ENCODE assay signal across 26 cellular contexts in genomic region chr2:180336550-180336949, GRCh38.
DNase-seq lines count a peak whose midpoint lies in the region; ATAC-seq, FAIRE-seq and TF ChIP-seq lines count a peak whose summit lies in the region.
"Had no signal": no experiment of that assay in that cellular context is flagged by ENCODE, and none has a peak within 500 bp of the region (broad histone marks: within the 10 kb centered on the region; RNA-seq: fewer than 3 reads in every experiment).

No MANE protein-coding gene starts in this region.

- H3K4me3 ChIP-seq in GM12878 (no peak overlapping the region), psoas muscle (no peak overlapping the region)
- H3K4me3 ChIP-seq: A549; BLaER1 treated with 17β-estradiol and CSF1 and Interleukin-3, amounts not matched to agents 10 nM and 100 nM; GM23338 had no signal

- H3K27me3 ChIP-seq in GM12878 (replicated peaks in 1 of 2; ENCODE audit: control insufficient read depth in 2 of 2, insufficient read depth in 2 of 2, low read length in 1 of 2): no peaks in the 10 kb centered on the region
- H3K27me3 ChIP-seq in psoas muscle (ENCODE audit: insufficient read depth in 3 of 3, low read length in 2 of 3): no peaks in the 10 kb centered on the region
- H3K27me3 ChIP-seq: BE2C; BLaER1 treated with 17β-estradiol and CSF1 and Interleukin-3, amounts not matched to agents 10 nM and 100 nM had no signal

- peaks cover 11 to 21% (median 13%) of the 10 kb centered on the region in 3 donors for H3K4me1 Mint-ChIP-seq in IgD-negative memory B cell
- H3K4me1 Mint-ChIP-seq in stimulated activated naive B cell treated with anti-CD40 and anti-IgM and Interleukin-4, amounts not matched to agents 10 μg/mL and 1 μg/mL and 100 μg/mL, for 72 hours: peaks cover 5 to 11% of the 10 kb centered on the region in 2 donors
- H3K4me1 Mint-ChIP-seq: CD14-positive monocyte; CD8-positive, alpha-beta memory T cell; GM23338; H9 had no signal

- H3K27ac Mint-ChIP-seq in IgD-negative memory B cell: peak overlapping the region in 2 of 3 donors; percentile 39 to 73
- peak overlapping the region; percentile 69 for H3K27ac Mint-ChIP-seq in stimulated activated naive B cell treated with anti-CD40 and anti-IgM and Interleukin-4, amounts not matched to agents 10 μg/mL and 1 μg/mL and 100 μg/mL, for 72 hours
- H3K27ac Mint-ChIP-seq: CD14-positive monocyte; CD4-positive, alpha-beta T cell; CD8-positive, alpha-beta memory T cell; GM23338; H9; HFFc6 had no signal

- TF ChIP-seq CTCF in GM12878 (IDR thresholded peaks at IDR 0.05 in 2 of 3, conservative IDR thresholded peaks at IDR 0.05 in 1 of 3; ENCODE audit: control insufficient read depth in 2 of 3, extremely low read depth in 1 of 3, insufficient read depth in 1 of 3, low read depth in 3 of 3, low read length in 3 of 3) (no peak), psoas muscle (IDR thresholded peaks at IDR 0.05) (no peak)

- H3K4me1 ChIP-seq in GM12878 (ENCODE audit: control insufficient read depth, insufficient read depth, low read length): no peaks in the 10 kb centered on the region
- H3K4me1 ChIP-seq in psoas muscle: no peaks in the 10 kb centered on the region
- H3K4me1 ChIP-seq: A549; BE2C; BLaER1 treated with 17β-estradiol and CSF1 and Interleukin-3, amounts not matched to agents 10 nM and 100 nM had no signal

- H3K36me3 ChIP-seq in GM12878 (ENCODE audit: control insufficient read depth in 2 of 2, insufficient read depth in 2 of 2, low read length in 1 of 2) (no peaks in the 10 kb centered on the region), psoas muscle (ENCODE audit: insufficient read depth in 1 of 2, low read depth in 1 of 2) (no peaks in the 10 kb centered on the region)
- H3K36me3 ChIP-seq: BE2C had no signal

- 46% methylated on average over 2 of the region's 2 CpGs for WGBS in GM12878 (ENCODE audit: insufficient coverage, insufficient replicate concordance, low lambda C conversion rate, missing lambda C conversion rate)
- 81 to 88% (median 85%) methylated on average over 2 of the region's 2 CpGs for WGBS in psoas muscle, 3 donors

- RAD21 ChIA-PET in GM12878 (lab: Charles Lee; ENCODE audit: unreplicated experiment): no interaction called here

- no peak overlapping the region for H2AFZ ChIP-seq in GM12878 (ENCODE audit: control insufficient read depth, low read depth, low read length)
- H2AFZ ChIP-seq: GM23338 had no signal

- no peaks in the 10 kb centered on the region for H4K20me1 ChIP-seq in GM12878 (ENCODE audit: control insufficient read depth, insufficient read depth)
- H4K20me1 ChIP-seq: BLaER1 treated with 17β-estradiol and CSF1 and Interleukin-3, amounts not matched to agents 10 nM and 100 nM had no signal

- no peak for FAIRE-seq in GM12878 (lab: Jason Lieb, UNC)
- no peak for FAIRE-seq in GM19239 (lab: Jason Lieb, UNC)
- FAIRE-seq: A549, D721Med, GM12892 had no signal

- no peak for TF ChIP-seq EP300 in GM12878 (IDR thresholded peaks at IDR 0.05; ENCODE audit: borderline replicate concordance in 1 of 2, control insufficient read depth in 1 of 2, low read depth in 2 of 2, low read length in 2 of 2)

- intact Hi-C loops in GM12878 (cut with micrococcal nuclease; ENCODE audit: unreplicated experiment) (no loop called here), psoas muscle (cut with DNase I) (no loop called here)

- no peaks in the 10 kb centered on the region for H3K27me3 Mint-ChIP-seq in IgD-negative memory B cell
- H3K27me3 Mint-ChIP-seq in stimulated activated naive B cell treated with anti-CD40 and anti-IgM and Interleukin-4, amounts not matched to agents 10 μg/mL and 1 μg/mL and 100 μg/mL, for 72 hours: no peaks in the 10 kb centered on the region
- H3K27me3 Mint-ChIP-seq: CD4-positive, alpha-beta T cell had no signal

- H3K79me2 ChIP-seq in GM12878 (ENCODE audit: control insufficient read depth, insufficient read depth, low read length): no peaks in the 10 kb centered on the region

- H3K36me3 Mint-ChIP-seq in IgD-negative memory B cell: peaks cover 11% of the 10 kb centered on the region
- H3K36me3 Mint-ChIP-seq in stimulated activated naive B cell treated with anti-CD40 and anti-IgM and Interleukin-4, amounts not matched to agents 10 μg/mL and 1 μg/mL and 100 μg/mL, for 72 hours: peaks cover 9 to 21% of the 10 kb centered on the region in 2 donors
- H3K36me3 Mint-ChIP-seq: CD14-positive monocyte had no signal

- H3K4me3 Mint-ChIP-seq in IgD-negative memory B cell: no peak overlapping the region
- no peak overlapping the region for H3K4me3 Mint-ChIP-seq in stimulated activated naive B cell treated with anti-CD40 and anti-IgM and Interleukin-4, amounts not matched to agents 10 μg/mL and 1 μg/mL and 100 μg/mL, for 72 hours
- H3K4me3 Mint-ChIP-seq: CD14-positive monocyte; CD4-positive, alpha-beta T cell; CD8-positive, alpha-beta memory T cell; GM23338; H9; HFFc6 had no signal

- no peak for TF ChIP-seq RAD21 in GM12878 (IDR thresholded peaks at IDR 0.05; ENCODE audit: insufficient read depth, low read depth, low read length)

- H3K4me2 ChIP-seq in GM12878 (ENCODE audit: control insufficient read depth, insufficient read depth): no peak overlapping the region
- H3K4me2 ChIP-seq: A549; BLaER1 treated with 17β-estradiol and CSF1 and Interleukin-3, amounts not matched to agents 10 nM and 100 nM; GM23338 had no signal

- H3K27ac ChIP-seq in GM12878 (ENCODE audit: control insufficient read depth, insufficient read depth) (no peak overlapping the region), psoas muscle (no peak overlapping the region)
- H3K27ac ChIP-seq: A549; BLaER1 treated with 17β-estradiol and CSF1 and Interleukin-3, amounts not matched to agents 10 nM and 100 nM had no signal

- SMC1A ChIA-PET in GM12878 (lab: Charles Lee; ENCODE audit: uncharacterized antibody, unreplicated experiment): no interaction called here

- in situ Hi-C loops in GM12878 (cut with MboI): no loop called here

- no TSS peak for BruUV-seq in GM12878 (replicated peaks; lab: Mats Ljungman, UMichigan)

- CTCF ChIA-PET in GM12878 (lab: Yijun Ruan, JAX): no interaction called here

- no peak for ATAC-seq in GM12878
- no peak for ATAC-seq in stimulated activated naive B cell treated with anti-CD40 and anti-IgM and Interleukin-4, amounts not matched to agents 10 μg/mL and 1 μg/mL and 100 μg/mL, for 72 hours (replicated peaks)
- no peak for ATAC-seq in psoas muscle
- ATAC-seq: A549, GM23338, HCT116 had no signal

- peak; percentile 13 for DNase-seq in OCI-M1 (lab: John Stamatoyannopoulos, UW)
- DNase-seq in GM12878 (ENCODE audit: low read depth, low spot score): no peak
- no peak for DNase-seq in stimulated activated naive B cell treated with anti-CD40 and anti-IgM and Interleukin-4, amounts not matched to agents 10 μg/mL and 1 μg/mL and 100 μg/mL, for 72 hours
- no peak for DNase-seq in NCI-H1105 treated with DMSO at 0.1 percent for 48 hours (lab: John Stamatoyannopoulos, UW)
- DNase-seq in psoas muscle: no peak
- DNase-seq in GM19239 (ENCODE audit: insufficient read length, low spot score): no peak
- no peak for DNase-seq in DMS53 treated with DMSO at 0.1 percent for 48 hours (lab: John Stamatoyannopoulos, UW; ENCODE audit: unreplicated experiment)
- DNase-seq: 8988T; ACHN; AML-193; BE2C; CD4-positive, alpha-beta T cell; CD8-positive, alpha-beta memory T cell; DMS 273 treated with DMSO at 0.1 percent for 48 hours; DMS79 treated with DMSO at 0.1 percent for 48 hours; GF-D8; H9; HFFc6 had no signal

- TF ChIP-seq POLR2A in GM12878 (IDR thresholded peaks at IDR 0.05; ENCODE audit: low read depth, low read length): no peak

- H3K9me3 Mint-ChIP-seq in IgD-negative memory B cell: peaks cover 10 to 48% (median 27%) of the 10 kb centered on the region in 3 donors
- peaks cover 16 to 20% of the 10 kb centered on the region in 2 donors for H3K9me3 Mint-ChIP-seq in stimulated activated naive B cell treated with anti-CD40 and anti-IgM and Interleukin-4, amounts not matched to agents 10 μg/mL and 1 μg/mL and 100 μg/mL, for 72 hours

- H3K9me3 ChIP-seq in GM12878 (replicated peaks; ENCODE audit: control insufficient read depth, insufficient read depth, low read length) (peaks cover 12% of the 10 kb centered on the region; the same call in 2 of the 3 replicates), psoas muscle (peaks cover 17% of the 10 kb centered on the region)
- H3K9me3 ChIP-seq: BE2C had no signal

- POLR2A ChIA-PET in GM12878 (lab: Charles Lee): no interaction called here

- no peak overlapping the region for H3K9ac ChIP-seq in GM12878 (ENCODE audit: control insufficient read depth, insufficient read depth, low read length)
- H3K9ac ChIP-seq: BLaER1 treated with 17β-estradiol and CSF1 and Interleukin-3, amounts not matched to agents 10 nM and 100 nM had no signal

TF ChIP-seq in GM12878, 131 proteins besides CTCF, POLR2A, EP300 and RAD21:
- no peak for TF ChIP-seq TARDBP (IDR thresholded peaks at IDR 0.05; ENCODE audit: borderline replicate concordance)
- TF ChIP-seq CBX5 (IDR thresholded peaks at IDR 0.05; ENCODE audit: low read depth): peak; percentile 89
- no peak for TF ChIP-seq MXI1 (IDR thresholded peaks at IDR 0.05; ENCODE audit: low read depth, low read length)
